In the genomic region with DNA sequence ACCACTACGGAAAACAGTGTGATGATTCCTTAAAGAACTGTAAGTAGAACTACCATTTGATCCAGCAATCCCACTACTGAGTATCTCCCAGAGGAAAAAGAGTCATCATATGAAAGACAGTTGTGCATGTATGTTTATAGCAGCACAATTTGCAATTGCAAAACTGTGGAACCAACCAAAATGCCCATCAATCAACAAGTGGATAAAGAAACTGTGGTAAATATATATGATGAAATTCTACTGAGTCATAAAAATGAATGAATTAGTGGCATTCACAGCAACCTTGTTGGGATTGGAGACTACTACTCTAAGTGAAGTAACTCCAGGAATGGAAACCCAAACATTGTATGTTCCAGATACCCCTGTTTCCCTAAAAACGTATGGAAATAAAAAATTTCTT, we compare ENCODE assay signal across 15 cellular contexts.
DNase-seq lines count a peak whose midpoint lies in the region; ATAC-seq, FAIRE-seq and TF ChIP-seq lines count a peak whose summit lies in the region.
"Had no signal": no experiment of that assay in that cellular context is flagged by ENCODE, and none has a peak within 500 bp of the region (broad histone marks: within the 10 kb centered on the region; RNA-seq: fewer than 3 reads in every experiment).

No MANE protein-coding gene starts in this region.

- FAIRE-seq in bronchial epithelial cell (lab: Jason Lieb, UNC) = no peak

- H3K9me3 Mint-ChIP-seq in MCF 10A (ENCODE audit: unreplicated experiment) (no peaks in the 10 kb centered on the region), neural progenitor cell (peaks cover 12% of the 10 kb centered on the region)

- H2AFZ ChIP-seq in neural progenitor cell (replicated peaks) = no peak overlapping the region

- H3K27me3 Mint-ChIP-seq in MCF 10A (ENCODE audit: insufficient read depth, unreplicated experiment) = no peaks in the 10 kb centered on the region
- peaks cover 2% of the 10 kb centered on the region for H3K27me3 Mint-ChIP-seq in neural progenitor cell (ENCODE audit: insufficient read depth, low read depth)
- H3K27me3 Mint-ChIP-seq: B cell had no signal

- peaks cover 8% of the 10 kb centered on the region for H3K4me1 Mint-ChIP-seq in MCF 10A (ENCODE audit: insufficient read depth, unreplicated experiment)
- no peaks in the 10 kb centered on the region for H3K4me1 Mint-ChIP-seq in neural progenitor cell
- H3K4me1 Mint-ChIP-seq: B cell had no signal

- ATAC-seq in HG02973 (IDR thresholded peaks at IDR 0.05; ENCODE audit: unreplicated experiment) (no peak), HG03439 (IDR thresholded peaks at IDR 0.05; ENCODE audit: unreplicated experiment) (no peak)
- ATAC-seq: CD8-positive, alpha-beta T cell had no signal

- H3F3A ChIP-seq in neural progenitor cell (ENCODE audit: low read depth) = no peaks in the 10 kb centered on the region

- H3K79me2 ChIP-seq in neural progenitor cell (ENCODE audit: low read depth) = no peaks in the 10 kb centered on the region

- POLR2A ChIA-PET in MCF 10A (lab: Yijun Ruan, JAX) = no interaction called here

- DNase-seq in MCF 10A (ENCODE audit: unreplicated experiment) = peak; percentile 40
- no peak for DNase-seq in breast epithelium (ENCODE audit: low spot score in 2 of 2)
- DNase-seq in NCI-H226 = peak; percentile 18
- peak; percentile 30 for DNase-seq in bronchial epithelial cell (ENCODE audit: low read depth)
- no peak for DNase-seq in neural progenitor cell (ENCODE audit: low spot score)
- DNase-seq: Calu3; CD8-positive, alpha-beta T cell; DMS79 treated with DMSO at 0.1 percent for 48 hours; GF-D8; GOT3; H7 had no signal

- H3K4me3 Mint-ChIP-seq in MCF 10A (ENCODE audit: unreplicated experiment) (no peak overlapping the region), neural progenitor cell (no peak overlapping the region)
- H3K4me3 Mint-ChIP-seq: B cell; CD8-positive, alpha-beta T cell had no signal

- no peaks in the 10 kb centered on the region for H3K36me3 Mint-ChIP-seq in MCF 10A (ENCODE audit: insufficient read depth, unreplicated experiment)
- H3K36me3 Mint-ChIP-seq in neural progenitor cell = no peaks in the 10 kb centered on the region
- H3K36me3 Mint-ChIP-seq: CD8-positive, alpha-beta T cell had no signal

- H3K27ac ChIP-seq in breast epithelium = no peak overlapping the region
- H3K27ac ChIP-seq in neural progenitor cell = no peak overlapping the region
- H3K27ac ChIP-seq: BLaER1 treated with 17β-estradiol and CSF1 and Interleukin-3, amounts not matched to agents 10 nM and 100 nM had no signal

- H3K27me3 ChIP-seq in breast epithelium (no peaks in the 10 kb centered on the region), bronchial epithelial cell (ENCODE audit: control insufficient read depth, insufficient read depth, low read length) (no peaks in the 10 kb centered on the region), neural progenitor cell (no peaks in the 10 kb centered on the region)
- H3K27me3 ChIP-seq: BLaER1 treated with 17β-estradiol and CSF1 and Interleukin-3, amounts not matched to agents 10 nM and 100 nM had no signal

- H3K9me3 ChIP-seq in breast epithelium (peaks cover 0 to 11% of the 10 kb centered on the region in 2 donors), neural progenitor cell (ENCODE audit: low read depth) (no peaks in the 10 kb centered on the region)

- no peak overlapping the region for H3K27ac Mint-ChIP-seq in MCF 10A (ENCODE audit: low read depth, unreplicated experiment)
- H3K27ac Mint-ChIP-seq in neural progenitor cell = no peak overlapping the region
- H3K27ac Mint-ChIP-seq: B cell; CD8-positive, alpha-beta T cell had no signal

- no peak overlapping the region for H3K4me2 ChIP-seq in neural progenitor cell
- H3K4me2 ChIP-seq: BLaER1 treated with 17β-estradiol and CSF1 and Interleukin-3, amounts not matched to agents 10 nM and 100 nM had no signal

- intact Hi-C loops in MCF 10A (cut with micrococcal nuclease) = no loop called here
- intact Hi-C loops in breast epithelium (cut with DNase I; ENCODE audit: low total_unique reads) = no loop called here

- no peak for TF ChIP-seq CTCF in MCF 10A (IDR thresholded peaks at IDR 0.05; ENCODE audit: unreplicated experiment)
- no peak for TF ChIP-seq CTCF in breast epithelium (IDR thresholded peaks at IDR 0.05)
- no peak for TF ChIP-seq CTCF in bronchial epithelial cell (IDR thresholded peaks at IDR 0.05; ENCODE audit: insufficient read depth, low read length, severe bottlenecking)
- no peak for TF ChIP-seq CTCF in neural progenitor cell (IDR thresholded peaks at IDR 0.05)

- H4K20me1 ChIP-seq in neural progenitor cell (ENCODE audit: low read depth) = no peaks in the 10 kb centered on the region
- H4K20me1 ChIP-seq: BLaER1 treated with 17β-estradiol and CSF1 and Interleukin-3, amounts not matched to agents 10 nM and 100 nM had no signal

- H3K4me3 ChIP-seq in breast epithelium = no peak overlapping the region
- no peak overlapping the region for H3K4me3 ChIP-seq in bronchial epithelial cell (ENCODE audit: low read depth, low read length)
- H3K4me3 ChIP-seq in neural progenitor cell = no peak overlapping the region
- H3K4me3 ChIP-seq: BLaER1 treated with 17β-estradiol and CSF1 and Interleukin-3, amounts not matched to agents 10 nM and 100 nM had no signal

- no peak for TF ChIP-seq POLR2A in breast epithelium (IDR thresholded peaks at IDR 0.05)

- no TSS peak for BruUV-seq in MCF 10A (replicated peaks; lab: Mats Ljungman, UMichigan)

- no peaks in the 10 kb centered on the region for H3K4me1 ChIP-seq in breast epithelium
- H3K4me1 ChIP-seq in neural progenitor cell = no peaks in the 10 kb centered on the region
- H3K4me1 ChIP-seq: BLaER1 treated with 17β-estradiol and CSF1 and Interleukin-3, amounts not matched to agents 10 nM and 100 nM had no signal

- CTCF ChIA-PET in MCF 10A (lab: Yijun Ruan, JAX) = no interaction called here

- H3K36me3 ChIP-seq in breast epithelium = no peaks in the 10 kb centered on the region
- H3K36me3 ChIP-seq in bronchial epithelial cell (ENCODE audit: control insufficient read depth, insufficient read depth, low read length) = no peaks in the 10 kb centered on the region
- H3K36me3 ChIP-seq in neural progenitor cell = no peaks in the 10 kb centered on the region
- H3K36me3 ChIP-seq: BLaER1 treated with 17β-estradiol and CSF1 and Interleukin-3, amounts not matched to agents 10 nM and 100 nM had no signal

- H3K9ac ChIP-seq in neural progenitor cell = no peak overlapping the region
- H3K9ac ChIP-seq: BLaER1 treated with 17β-estradiol and CSF1 and Interleukin-3, amounts not matched to agents 10 nM and 100 nM had no signal

Comparison
In these comparisons a context has a peak if more than half of its experiments do, and no peak if none do; other contexts are left out.
1. DNase-seq: peak in MCF 10A (single experiment), NCI-H226 (single experiment) and bronchial epithelial cell (single experiment); none in breast epithelium (0 of 2) and neural progenitor cell (single experiment).